Comparison of ENCODE assay signal across 1 cellular context in the genomic region with DNA sequence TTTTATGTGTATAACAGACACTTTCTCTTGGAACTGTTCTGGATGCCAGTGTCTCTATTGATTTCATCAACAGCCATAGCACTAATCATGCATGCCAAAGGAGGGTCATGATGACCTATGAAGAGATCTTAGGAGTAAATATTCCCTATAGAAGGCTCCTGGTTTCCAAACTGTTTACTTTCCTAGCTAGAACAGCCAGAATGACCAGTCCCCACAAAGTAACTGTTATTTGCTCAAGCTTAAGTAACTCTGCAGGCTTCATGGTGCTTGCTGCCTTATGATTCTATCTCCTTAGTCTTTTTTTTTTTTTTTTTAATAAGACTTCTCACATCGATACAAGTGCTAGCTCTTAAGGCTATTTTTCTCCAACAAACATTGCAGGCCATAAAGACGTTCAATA.
TF ChIP-seq lines count a peak whose summit lies in the region.

No MANE protein-coding gene starts in this region.

TF ChIP-seq in IMR-90, 13 proteins besides CTCF, POLR2A, EP300 and RAD21 (continued from another document):
- TF ChIP-seq, protein P1, sequence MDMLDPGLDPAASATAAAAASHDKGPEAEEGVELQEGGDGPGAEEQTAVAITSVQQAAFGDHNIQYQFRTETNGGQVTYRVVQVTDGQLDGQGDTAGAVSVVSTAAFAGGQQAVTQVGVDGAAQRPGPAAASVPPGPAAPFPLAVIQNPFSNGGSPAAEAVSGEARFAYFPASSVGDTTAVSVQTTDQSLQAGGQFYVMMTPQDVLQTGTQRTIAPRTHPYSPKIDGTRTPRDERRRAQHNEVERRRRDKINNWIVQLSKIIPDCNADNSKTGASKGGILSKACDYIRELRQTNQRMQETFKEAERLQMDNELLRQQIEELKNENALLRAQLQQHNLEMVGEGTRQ (IDR thresholded peaks at IDR 0.05; ENCODE audit: low read depth, low read length): no peak
